Comparison of ENCODE assay signal across 15 cellular contexts in the genomic region with DNA sequence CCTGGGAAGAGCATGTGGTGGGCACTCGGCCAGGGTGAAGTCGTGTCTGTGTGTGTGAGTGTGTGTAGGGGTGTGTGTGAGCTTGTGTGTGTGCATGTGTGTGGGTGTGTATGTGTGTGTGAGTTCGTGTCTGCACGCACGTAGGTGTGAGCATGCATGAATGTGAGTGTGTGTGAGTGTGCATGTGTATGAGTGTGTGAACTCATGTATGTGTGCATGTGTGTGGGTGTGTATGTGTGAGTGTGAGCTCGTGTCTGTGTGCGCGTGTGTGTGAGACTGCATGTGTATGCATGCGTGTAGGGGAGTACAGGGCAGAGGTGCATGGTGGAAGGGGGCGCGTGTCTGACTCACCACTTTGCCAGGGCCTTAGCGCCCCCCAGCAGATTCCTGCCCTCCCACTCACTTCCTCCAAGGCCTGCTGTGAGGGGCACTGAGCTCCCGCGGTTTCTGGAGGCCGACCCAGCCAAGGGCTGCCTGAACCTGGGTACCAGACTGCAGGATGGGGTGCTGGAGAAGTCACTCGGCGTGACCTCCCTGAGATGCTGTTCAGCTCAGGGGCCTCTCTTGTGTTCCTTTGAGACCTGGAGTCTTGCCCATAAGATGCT. TPM values are rescaled to one million over a fixed set of nuclear protein-coding genes. Genes with fewer than 3 reads are reported as not detected.
DNase-seq lines count a peak whose midpoint lies in the region; ATAC-seq lines count a peak whose summit lies in the region.
"Had no signal": no experiment of that assay in that cellular context is flagged by ENCODE, and none has a peak within 500 bp of the region (broad histone marks: within the 10 kb centered on the region; RNA-seq: fewer than 3 reads in every experiment).

No MANE protein-coding gene starts in this region.

- peak overlapping the region; percentile 48 for H3K27ac Mint-ChIP-seq in activated naive CD4-positive, alpha-beta T cell treated with anti-CD3 and anti-CD28 coated beads for 36 hours
- H3K27ac Mint-ChIP-seq in central memory CD8-positive, alpha-beta T cell (ENCODE audit: low read depth): peak overlapping the region; percentile 22
- H3K27ac Mint-ChIP-seq in stimulated activated naive CD8-positive, alpha-beta T cell treated with anti-CD3 and anti-CD28 coated beads, Interleukin-15, Interleukin-2, amounts not matched to agents 100 ng/mL and 50 ng/mL, for 24 hours: peak overlapping the region; percentile 98

- CTCF ChIA-PET in activated naive CD4-positive, alpha-beta T cell treated with anti-CD3 and anti-CD28 coated beads for 36 hours (lab: Charles Lee): interaction anchor here (1.2 to 6.4 kb wide), 6 partner anchors 14 to 66 kb away, joined by 4 to 43 read pairs (median 4); no protein-coding TSS in a partner anchor

- no peak overlapping the region for H3K4me3 ChIP-seq in SK-N-MC
- H3K4me3 ChIP-seq: ovary, uterus had no signal

- H3K9me3 Mint-ChIP-seq in activated naive CD4-positive, alpha-beta T cell treated with anti-CD3 and anti-CD28 coated beads for 36 hours: peaks cover 18% of the 10 kb centered on the region
- H3K9me3 Mint-ChIP-seq in central memory CD8-positive, alpha-beta T cell: peaks cover 15% of the 10 kb centered on the region
- H3K9me3 Mint-ChIP-seq in stimulated activated naive CD8-positive, alpha-beta T cell treated with anti-CD3 and anti-CD28 coated beads, Interleukin-15, Interleukin-2, amounts not matched to agents 100 ng/mL and 50 ng/mL, for 24 hours: peaks cover 19% of the 10 kb centered on the region

- H3K36me3 Mint-ChIP-seq in activated naive CD4-positive, alpha-beta T cell treated with anti-CD3 and anti-CD28 coated beads for 36 hours (ENCODE audit: low read depth): peaks cover 12% of the 10 kb centered on the region
- H3K36me3 Mint-ChIP-seq in central memory CD8-positive, alpha-beta T cell (ENCODE audit: insufficient read depth): no peaks in the 10 kb centered on the region
- H3K36me3 Mint-ChIP-seq in stimulated activated naive CD8-positive, alpha-beta T cell treated with anti-CD3 and anti-CD28 coated beads, Interleukin-15, Interleukin-2, amounts not matched to agents 100 ng/mL and 50 ng/mL, for 24 hours (ENCODE audit: low read depth): peaks cover 26% of the 10 kb centered on the region

- peaks cover 7% of the 10 kb centered on the region; the same call in 1 of the 2 replicates for H3K9me3 ChIP-seq in SK-N-MC (ENCODE audit: low read depth, low read length)
- H3K9me3 ChIP-seq: ovary, uterus had no signal

- H3K27ac ChIP-seq in SK-N-MC: peak overlapping the region; percentile 57; the same call in 1 of the 2 replicates
- H3K27ac ChIP-seq: ovary, uterus had no signal

- H3K9ac ChIP-seq in SK-N-MC (ENCODE audit: insufficient read length): no peak overlapping the region

- intact Hi-C loops in activated naive CD4-positive, alpha-beta T cell treated with anti-CD3 and anti-CD28 coated beads for 36 hours (cut with micrococcal nuclease): no loop called here
- intact Hi-C loops in left colon (cut with DNase I, micrococcal nuclease): no loop called here

- H3K4me3 Mint-ChIP-seq in activated naive CD4-positive, alpha-beta T cell treated with anti-CD3 and anti-CD28 coated beads for 36 hours: no peak overlapping the region
- peak overlapping the region; percentile 1 for H3K4me3 Mint-ChIP-seq in central memory CD8-positive, alpha-beta T cell
- peak overlapping the region; percentile 83 for H3K4me3 Mint-ChIP-seq in stimulated activated naive CD8-positive, alpha-beta T cell treated with anti-CD3 and anti-CD28 coated beads, Interleukin-15, Interleukin-2, amounts not matched to agents 100 ng/mL and 50 ng/mL, for 24 hours

- DNase-seq in activated naive CD4-positive, alpha-beta T cell treated with anti-CD3 and anti-CD28 coated beads for 36 hours: no peak
- no peak for DNase-seq in activated naive CD4-positive, alpha-beta T cell treated with anti-CD3 and anti-CD28 coated beads, Interleukin-2, amount 50 U/mL, for 16 hours
- DNase-seq in SK-N-MC (ENCODE audit: low read depth, low spot score) (no peak), left colon (no peak), NOMO-1 (lab: John Stamatoyannopoulos, UW; ENCODE audit: unreplicated experiment in 2 of 2) (no peak)
- DNase-seq in central memory CD8-positive, alpha-beta T cell (ENCODE audit: low spot score in 2 of 2): no peak
- DNase-seq: DMS79, left ventricle myocardium superior, NCI-H1092, NCI-H446, ovary, T-helper 9 cell, uterus had no signal

- H3K4me1 Mint-ChIP-seq in activated naive CD4-positive, alpha-beta T cell treated with anti-CD3 and anti-CD28 coated beads for 36 hours (ENCODE audit: low read depth): peaks cover 73% of the 10 kb centered on the region
- peaks cover 40% of the 10 kb centered on the region for H3K4me1 Mint-ChIP-seq in central memory CD8-positive, alpha-beta T cell
- H3K4me1 Mint-ChIP-seq in stimulated activated naive CD8-positive, alpha-beta T cell treated with anti-CD3 and anti-CD28 coated beads, Interleukin-15, Interleukin-2, amounts not matched to agents 100 ng/mL and 50 ng/mL, for 24 hours (ENCODE audit: low read depth): peaks cover 80% of the 10 kb centered on the region

- H3K27me3 Mint-ChIP-seq in activated naive CD4-positive, alpha-beta T cell treated with anti-CD3 and anti-CD28 coated beads for 36 hours (ENCODE audit: low read depth): no peaks in the 10 kb centered on the region
- H3K27me3 Mint-ChIP-seq in central memory CD8-positive, alpha-beta T cell: no peaks in the 10 kb centered on the region
- H3K27me3 Mint-ChIP-seq in stimulated activated naive CD8-positive, alpha-beta T cell treated with anti-CD3 and anti-CD28 coated beads, Interleukin-15, Interleukin-2, amounts not matched to agents 100 ng/mL and 50 ng/mL, for 24 hours: no peaks in the 10 kb centered on the region

- no peaks in the 10 kb centered on the region for H3K36me3 ChIP-seq in SK-N-MC (ENCODE audit: insufficient read depth, low read length)
- H3K36me3 ChIP-seq: ovary, uterus had no signal

- ATAC-seq in central memory CD8-positive, alpha-beta T cell (replicated peaks; ENCODE audit: extremely low read depth, poor library complexity, severe bottlenecking): no peak
- ATAC-seq in left colon (no peak), HG03354 (IDR thresholded peaks at IDR 0.05; ENCODE audit: poor library complexity, severe bottlenecking, unreplicated experiment) (no peak)
- ATAC-seq: left ventricle myocardium superior had no signal

RNA-seq across cellular contexts. Expression of a gene that starts 41.0 kb away (rescaled TPM):
- total RNA-seq in activated naive CD4-positive, alpha-beta T cell treated with anti-CD3 and anti-CD28 coated beads for 36 hours: 10 to 100 TPM; 72.3 to 83.8 TPM
- 1 to 10 TPM; 1.6 to 5.7 TPM for total RNA-seq in left colon

Comparison
In these comparisons a context has a peak if more than half of its experiments do, and no peak if none do; other contexts are left out.
1. H3K27ac Mint-ChIP-seq: peak in every context shown above with its lines; median percentile 98 in stimulated activated naive CD8-positive, alpha-beta T cell treated with anti-CD3 and anti-CD28 coated beads, Interleukin-15, Interleukin-2, amounts not matched to agents 100 ng/mL and 50 ng/mL, for 24 hours; 48 in activated naive CD4-positive, alpha-beta T cell treated with anti-CD3 and anti-CD28 coated beads for 36 hours; 22 in central memory CD8-positive, alpha-beta T cell.
2. RNA of a gene that starts 41.0 kb away (total RNA-seq): 72.3 to 83.8 TPM in activated naive CD4-positive, alpha-beta T cell treated with anti-CD3 and anti-CD28 coated beads for 36 hours; 1.6 to 5.7 TPM in left colon; every median in the first group is over 10 times any median in the second.